In the genomic region with DNA sequence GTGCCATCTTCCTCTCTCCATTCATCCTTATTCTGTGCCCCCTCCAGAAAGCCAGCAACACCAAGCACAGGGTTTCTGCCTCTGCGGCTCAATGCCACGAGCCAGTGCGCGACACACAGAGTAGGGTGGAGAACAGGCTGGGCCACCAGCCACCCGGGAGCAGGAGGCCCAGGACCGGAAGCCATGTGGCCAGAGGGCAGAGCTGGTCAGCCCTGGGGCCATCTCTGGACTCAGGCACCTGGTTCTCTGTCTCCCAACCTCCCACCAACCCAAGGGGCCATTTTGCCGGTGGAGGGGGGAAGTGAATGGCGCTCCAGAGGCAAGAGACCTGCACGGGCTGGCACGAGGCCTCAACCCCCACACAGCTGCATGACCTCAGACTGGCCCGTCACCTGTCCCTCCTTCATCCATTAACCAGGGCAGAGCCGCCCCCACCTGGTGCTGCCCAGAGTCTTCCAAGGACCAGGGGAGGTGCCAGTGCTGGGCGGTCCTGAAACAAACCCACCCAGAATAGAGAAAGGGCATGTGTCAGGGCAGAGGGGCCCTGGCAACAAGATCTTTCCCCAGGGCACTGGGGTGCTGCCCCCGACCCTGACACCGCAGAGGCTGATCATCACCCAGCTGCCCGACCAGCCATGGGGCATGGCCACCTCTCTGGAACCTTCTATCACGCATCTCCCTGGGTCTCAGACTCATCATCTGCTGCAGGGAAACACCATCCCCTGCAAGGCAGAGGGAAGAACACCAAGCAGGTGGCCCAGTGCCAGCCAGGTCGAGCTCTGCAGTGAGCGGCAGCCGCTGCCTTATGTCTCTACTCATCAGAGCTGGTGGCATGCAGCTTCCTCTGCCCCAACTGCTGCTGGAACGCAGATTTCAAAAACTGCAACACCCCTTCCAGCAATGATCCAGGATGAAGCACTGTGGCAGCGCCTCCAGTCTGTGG, we compare ENCODE assay signal across 13 cellular contexts. TPM values are rescaled to one million over a fixed set of nuclear protein-coding genes. Genes with fewer than 3 reads are reported as not detected.
DNase-seq lines count a peak whose midpoint lies in the region; TF ChIP-seq lines count a peak whose summit lies in the region.
"Had no signal": no experiment of that assay in that cellular context is flagged by ENCODE, and none has a peak within 500 bp of the region (broad histone marks: within the 10 kb centered on the region; RNA-seq: fewer than 3 reads in every experiment).

No MANE protein-coding gene starts in this region.

- no peak overlapping the region for H3K9ac ChIP-seq in neuronal stem cell (ENCODE audit: low read depth, low read length, poor library complexity)

- no peak overlapping the region for H3K4me2 ChIP-seq in neuronal stem cell (ENCODE audit: insufficient read depth, low read length, poor library complexity, severe bottlenecking)

- H3K9me3 ChIP-seq in neuronal stem cell (replicated peaks in 1 of 2; ENCODE audit: control insufficient read depth in 2 of 2, insufficient read depth in 1 of 2, low read depth in 1 of 2, low read length in 2 of 2), result no peaks in the 10 kb centered on the region
- H3K9me3 ChIP-seq in A673 (ENCODE audit: low read depth, low read length, poor library complexity, severe bottlenecking), result no peaks in the 10 kb centered on the region

- peak overlapping the region; percentile 79 to 91 (median 90) for H3K27ac Mint-ChIP-seq in IgD-negative memory B cell
- peak overlapping the region; percentile 26 for H3K27ac Mint-ChIP-seq in dendritic cell treated with granulocyte-macrophage colony-stimulating factor and Interleukin-4, amounts not matched to agents 40 ng/mL and 50 ng/mL, for 4 days
- H3K27ac Mint-ChIP-seq: CD8-positive, alpha-beta memory T cell had no signal

- no peak overlapping the region for H2BK5ac ChIP-seq in neuronal stem cell (ENCODE audit: low read length)

- no TSS peak for BruUV-seq in A673 (replicated peaks; lab: Mats Ljungman, UMichigan)

- H2AK5ac ChIP-seq in neuronal stem cell (ENCODE audit: low read depth, low read length), result no peak overlapping the region

- H3K4me1 ChIP-seq in neuronal stem cell (ENCODE audit: control insufficient read depth in 2 of 2, insufficient read depth in 1 of 2, low read depth in 1 of 2, low read length in 2 of 2), result peaks cover 15 to 26% of the 10 kb centered on the region in 2 donors
- no peaks in the 10 kb centered on the region for H3K4me1 ChIP-seq in A673 (ENCODE audit: insufficient read depth, low read length, poor library complexity, severe bottlenecking)

- CTCF ChIA-PET in A673 (lab: Charles Lee), result interaction anchor here (0.5 kb wide), 1 partner anchor 76 kb away, joined by 3 read pairs; no protein-coding TSS in a partner anchor

- no peaks in the 10 kb centered on the region for H3K9me3 Mint-ChIP-seq in IgD-negative memory B cell
- no peaks in the 10 kb centered on the region for H3K9me3 Mint-ChIP-seq in dendritic cell treated with granulocyte-macrophage colony-stimulating factor and Interleukin-4, amounts not matched to agents 40 ng/mL and 50 ng/mL, for 4 days
- H3K9me3 Mint-ChIP-seq: CD8-positive, alpha-beta memory T cell; immature natural killer cell had no signal

- intact Hi-C loops in dendritic cell treated with granulocyte-macrophage colony-stimulating factor and Interleukin-4, amounts not matched to agents 40 ng/mL and 50 ng/mL, for 4 days (cut with micrococcal nuclease), result no loop called here
- intact Hi-C loops in A673 (cut with micrococcal nuclease; ENCODE audit: unreplicated experiment), result no loop called here

- H4K8ac ChIP-seq in neuronal stem cell (ENCODE audit: low read depth, low read length), result no peak overlapping the region

- H3K36me3 Mint-ChIP-seq in IgD-negative memory B cell, result no peaks in the 10 kb centered on the region
- peaks cover 24% of the 10 kb centered on the region for H3K36me3 Mint-ChIP-seq in dendritic cell treated with granulocyte-macrophage colony-stimulating factor and Interleukin-4, amounts not matched to agents 40 ng/mL and 50 ng/mL, for 4 days (ENCODE audit: low read depth)
- H3K36me3 Mint-ChIP-seq: CD8-positive, alpha-beta memory T cell; immature natural killer cell had no signal

- peak overlapping the region; percentile 23 for H3K4me3 ChIP-seq in GM06990 (replicated peaks; ENCODE audit: low read depth, low read length)
- H3K4me3 ChIP-seq in neuronal stem cell (ENCODE audit: low read length in 2 of 2), result no peak overlapping the region
- no peak overlapping the region for H3K4me3 ChIP-seq in A673 (ENCODE audit: low read depth, low read length, poor library complexity, severe bottlenecking)

- H3K23ac ChIP-seq in neuronal stem cell (ENCODE audit: low read depth, low read length, poor library complexity), result peak overlapping the region; percentile 1

- no peak overlapping the region for H4K91ac ChIP-seq in neuronal stem cell (ENCODE audit: low read depth, low read length, poor library complexity)

- H3K18ac ChIP-seq in neuronal stem cell (ENCODE audit: low read length), result peak overlapping the region; percentile 90

- no peak overlapping the region for H3K4ac ChIP-seq in neuronal stem cell (ENCODE audit: low read length)

- H2BK15ac ChIP-seq in neuronal stem cell (ENCODE audit: low read length), result no peak overlapping the region

- WGBS in neuronal stem cell (ENCODE audit: extremely low coverage in 2 of 2, insufficient read length in 2 of 2, insufficient replicate concordance in 1 of 2), 2 donors, result no CpG with 5 or more reads among the region's 22 CpGs

- POLR2A ChIA-PET in A673 (lab: Charles Lee; ENCODE audit: low non-redundant PET), result no interaction called here

- peak overlapping the region; percentile 59 to 92 (median 80) for H3K4me3 Mint-ChIP-seq in IgD-negative memory B cell
- H3K4me3 Mint-ChIP-seq in dendritic cell treated with granulocyte-macrophage colony-stimulating factor and Interleukin-4, amounts not matched to agents 40 ng/mL and 50 ng/mL, for 4 days, result no peak overlapping the region
- H3K4me3 Mint-ChIP-seq: CD8-positive, alpha-beta memory T cell; immature natural killer cell had no signal

- H2BK120ac ChIP-seq in neuronal stem cell (ENCODE audit: low read depth, low read length), result no peak overlapping the region

- H3K4me1 Mint-ChIP-seq in IgD-negative memory B cell, result peaks cover 17 to 47% (median 34%) of the 10 kb centered on the region in 3 donors
- H3K4me1 Mint-ChIP-seq in dendritic cell treated with granulocyte-macrophage colony-stimulating factor and Interleukin-4, amounts not matched to agents 40 ng/mL and 50 ng/mL, for 4 days (ENCODE audit: low read depth), result peaks cover 25% of the 10 kb centered on the region
- H3K4me1 Mint-ChIP-seq: CD8-positive, alpha-beta memory T cell; immature natural killer cell had no signal

- H2BK12ac ChIP-seq in neuronal stem cell (ENCODE audit: low read length), result no peak overlapping the region

- H3K79me1 ChIP-seq in neuronal stem cell (ENCODE audit: low read depth, low read length), result peaks cover 43% of the 10 kb centered on the region

- H3K27me3 ChIP-seq in GM06990 (replicated peaks; ENCODE audit: control insufficient read depth, insufficient read depth, low read length) (no peaks in the 10 kb centered on the region), neuronal stem cell (ENCODE audit: control insufficient read depth in 3 of 3, insufficient read depth in 3 of 3, low read depth in 1 of 3, low read length in 3 of 3) (no peaks in the 10 kb centered on the region), A673 (replicated peaks; ENCODE audit: insufficient read depth, low read depth, low read length, poor library complexity) (no peaks in the 10 kb centered on the region)

- H3K27ac ChIP-seq in neuronal stem cell (replicated peaks; ENCODE audit: low read length) (no peak overlapping the region), A673 (ENCODE audit: low read depth, low read length, poor library complexity, severe bottlenecking) (no peak overlapping the region)

- DNase-seq in GM06990 (ENCODE audit: extremely low read depth, insufficient read length) (no peak), neuronal stem cell (ENCODE audit: low spot score) (no peak), SHP77 treated with DMSO at 0.1 percent for 48 hours (lab: John Stamatoyannopoulos, UW) (no peak), A673 (ENCODE audit: low spot score) (no peak), NAMALWA (ENCODE audit: low spot score) (no peak), NCI-H774 (lab: John Stamatoyannopoulos, UW) (no peak)
- DNase-seq: activated CD4-positive, CD25-positive, alpha-beta regulatory T cell treated with anti-CD3 and anti-CD28 coated beads, Interleukin-2, amount 50 U/mL, for 72 hours; activated effector memory CD4-positive, alpha-beta T cell treated with Interleukin-2 at 50 U/mL for 16 hours; CD8-positive, alpha-beta memory T cell; immature natural killer cell; NCI-H1092 had no signal

- no peak overlapping the region for H3K14ac ChIP-seq in neuronal stem cell (ENCODE audit: low read length)

- no peaks in the 10 kb centered on the region for H3K27me3 Mint-ChIP-seq in IgD-negative memory B cell
- H3K27me3 Mint-ChIP-seq in dendritic cell treated with granulocyte-macrophage colony-stimulating factor and Interleukin-4, amounts not matched to agents 40 ng/mL and 50 ng/mL, for 4 days, result peaks cover 13% of the 10 kb centered on the region

- TF ChIP-seq CTCF in GM06990 (IDR thresholded peaks at IDR 0.05; ENCODE audit: insufficient read depth, low read length, poor library complexity, severe bottlenecking), result no peak
- TF ChIP-seq CTCF in A673 (conservative IDR thresholded peaks at IDR 0.05; ENCODE audit: low read depth, low read length), result no peak

- H3K36me3 ChIP-seq in GM06990 (ENCODE audit: control insufficient read depth, insufficient read depth, low read length), result peaks cover 1% of the 10 kb centered on the region
- peaks cover 0 to 17% of the 10 kb centered on the region in 2 donors for H3K36me3 ChIP-seq in neuronal stem cell (replicated peaks in 1 of 2; ENCODE audit: control insufficient read depth in 2 of 2, insufficient read depth in 2 of 2, low read length in 2 of 2)
- H3K36me3 ChIP-seq in A673 (ENCODE audit: insufficient read depth, low read length, poor library complexity, severe bottlenecking), result no peaks in the 10 kb centered on the region

- no peak overlapping the region for H2AFZ ChIP-seq in neuronal stem cell (ENCODE audit: low read length)

RNA-seq across cellular contexts. Expression of gene VAV2, which starts 11.9 kb away (rescaled TPM):
- polyA plus RNA-seq in IgD-negative memory B cell, result 28.7 TPM
- 18.5 TPM for polyA plus RNA-seq in neuronal stem cell (2013, experiment 1 of 2)
- 18.8 TPM for polyA plus RNA-seq in neuronal stem cell (2013, experiment 2 of 2)
- total RNA-seq in A673 (2021), result 16.4 and 18.0 TPM in 2 replicates

RNA-seq across cellular contexts. Expression of gene BRD3OS, which starts 45.1 kb away (rescaled TPM):
- 26.5 TPM for polyA plus RNA-seq in IgD-negative memory B cell
- 33.0 TPM for polyA plus RNA-seq in neuronal stem cell (2013, experiment 1 of 2)
- polyA plus RNA-seq in neuronal stem cell (2013, experiment 2 of 2), result 33.5 TPM
- total RNA-seq in A673 (2021), result 13.5 and 22.2 TPM in 2 replicates
